Comparison of ENCODE assay signal across 31 cellular contexts in genomic region chr11:111236355-111236754, GRCh38. TPM values are rescaled to one million over a fixed set of nuclear protein-coding genes. Genes with fewer than 3 reads are reported as not detected.
A peak's percentile ranks its signal among the peaks of the same experiment; 100 is the strongest.
DNase-seq lines count a peak whose midpoint lies in the region; ATAC-seq, FAIRE-seq and TF ChIP-seq lines count a peak whose summit lies in the region.
"Had no signal": no experiment of that assay in that cellular context is flagged by ENCODE, and none has a peak within 500 bp of the region (broad histone marks: within the 10 kb centered on the region; RNA-seq: fewer than 3 reads in every experiment).

No MANE protein-coding gene starts in this region.

- H3K4me1 ChIP-seq in A549 = no peaks in the 10 kb centered on the region
- H3K4me1 ChIP-seq: breast epithelium, foreskin keratinocyte, heart left ventricle, uterus had no signal

- H4K20me1 ChIP-seq in SU-DHL-6 (ENCODE audit: low read depth, low read length) = no peaks in the 10 kb centered on the region

- TF ChIP-seq RAD21 in A549 (conservative IDR thresholded peaks at IDR 0.05 in 1 of 2, IDR thresholded peaks at IDR 0.05 in 1 of 2) = no peak

- TF ChIP-seq EP300 in A549 (IDR thresholded peaks at IDR 0.05) = no peak

- H3K4me3 Mint-ChIP-seq in CD4-positive, alpha-beta T cell = no peak overlapping the region
- H3K4me3 Mint-ChIP-seq in activated CD8-positive, alpha-beta T cell treated with anti-CD3 and anti-CD28 coated beads for 36 hours = no peak overlapping the region
- H3K4me3 Mint-ChIP-seq: activated T-helper 1 cell treated with anti-CD3 and anti-CD28 coated beads, Interleukin-12 subunit alpha, Interleukin-12 subunit beta, Interleukin-2, Interleukin-4 antibody, amounts not matched to agents 30 ng/mL and 10 ng/mL and 1 ng/mL, durations not matched to agents 14 hours and 24 hours and 36 hours had no signal

- no peaks in the 10 kb centered on the region for H3K9me2 ChIP-seq in SU-DHL-6 (replicated peaks; ENCODE audit: insufficient read depth, low read length)

- H3K79me2 ChIP-seq in SU-DHL-6 (ENCODE audit: insufficient read depth, low read length) = no peaks in the 10 kb centered on the region

- H3K27me3 Mint-ChIP-seq in CD4-positive, alpha-beta T cell = peaks cover 34% of the 10 kb centered on the region
- H3K27me3 Mint-ChIP-seq in activated CD8-positive, alpha-beta T cell treated with anti-CD3 and anti-CD28 coated beads for 36 hours = peaks cover 23% of the 10 kb centered on the region

- no peak overlapping the region for H3K27ac Mint-ChIP-seq in CD4-positive, alpha-beta T cell
- H3K27ac Mint-ChIP-seq in activated CD8-positive, alpha-beta T cell treated with anti-CD3 and anti-CD28 coated beads for 36 hours = no peak overlapping the region
- H3K27ac Mint-ChIP-seq: activated T-helper 1 cell treated with anti-CD3 and anti-CD28 coated beads, Interleukin-12 subunit alpha, Interleukin-12 subunit beta, Interleukin-2, Interleukin-4 antibody, amounts not matched to agents 30 ng/mL and 10 ng/mL and 1 ng/mL, durations not matched to agents 14 hours and 24 hours and 36 hours; progenitor cell of endocrine pancreas had no signal

- CTCF ChIA-PET in A549 (lab: Yijun Ruan, JAX) = no interaction called here
- CTCF ChIA-PET in CD4-positive, alpha-beta T cell (lab: Charles Lee) = no interaction called here
- CTCF ChIA-PET in activated CD8-positive, alpha-beta T cell treated with anti-CD3 and anti-CD28 coated beads for 36 hours (lab: Charles Lee) = no interaction called here

- POLR2A ChIA-PET in A549 (lab: Yijun Ruan, JAX) = no interaction called here
- POLR2A ChIA-PET in CD4-positive, alpha-beta T cell (lab: Charles Lee) = no interaction called here
- POLR2A ChIA-PET in activated CD8-positive, alpha-beta T cell treated with anti-CD3 and anti-CD28 coated beads for 36 hours (lab: Charles Lee) = no interaction called here

- ATAC-seq in A549 = no peak
- peak; percentile 72 for ATAC-seq in left colon
- no peak for ATAC-seq in CD4-positive, alpha-beta T cell (ENCODE audit: poor library complexity)
- ATAC-seq in activated CD8-positive, alpha-beta T cell treated with anti-CD3 and anti-CD28 coated beads for 36 hours = no peak
- ATAC-seq: foreskin keratinocyte, heart left ventricle, sciatic nerve had no signal

- DNase-seq in A549 (ENCODE audit: low read depth in 1 of 2, low spot score in 1 of 2) = no peak
- peak; percentile 76 for DNase-seq in NCI-H526 treated with DMSO at 0.1 percent for 48 hours (lab: John Stamatoyannopoulos, UW)
- DNase-seq in left colon = no peak
- DNase-seq in CD4-positive, alpha-beta T cell = no peak
- no peak for DNase-seq in NCI-H524 treated with DMSO at 0.1 percent for 48 hours (lab: John Stamatoyannopoulos, UW)
- DNase-seq in NAMALWA (ENCODE audit: low spot score) = no peak
- no peak for DNase-seq in activated CD8-positive, alpha-beta T cell treated with anti-CD3 and anti-CD28 coated beads for 36 hours
- DNase-seq: 8988T; activated CD4-positive, CD25-positive, alpha-beta regulatory T cell; activated naive CD4-positive, alpha-beta T cell treated with anti-CD3 and anti-CD28 coated beads, Interleukin-2, amount 50 U/mL, for 16 hours; amygdala; effector CD4-positive, alpha-beta T cell; foreskin keratinocyte; H7; heart left ventricle; mesendoderm; NCI-H1105 treated with DMSO at 0.1 percent for 48 hours; NCI-H2029; NCI-H2227 treated with DMSO at 0.1 percent for 48 hours; NCI-H82; Right ventricle myocardium superior; stimulated activated naive CD4-positive, alpha-beta T cell; uterus had no signal

- H3K4me1 Mint-ChIP-seq in CD4-positive, alpha-beta T cell (ENCODE audit: low read depth) = no peaks in the 10 kb centered on the region
- no peaks in the 10 kb centered on the region for H3K4me1 Mint-ChIP-seq in activated CD8-positive, alpha-beta T cell treated with anti-CD3 and anti-CD28 coated beads for 36 hours (ENCODE audit: low read depth)

- no peak overlapping the region for H2AFZ ChIP-seq in SU-DHL-6 (ENCODE audit: low read depth, low read length, severe bottlenecking)

- no peaks in the 10 kb centered on the region for H3F3A ChIP-seq in SU-DHL-6 (ENCODE audit: insufficient read depth)

- no peaks in the 10 kb centered on the region for H3K27me3 ChIP-seq in SU-DHL-6 (ENCODE audit: low read length)
- peaks cover 5% of the 10 kb centered on the region for H3K27me3 ChIP-seq in CD4-positive, alpha-beta T cell (ENCODE audit: control insufficient read depth, insufficient read depth, low read length)
- H3K27me3 ChIP-seq: breast epithelium, uterus had no signal

- H3K36me3 Mint-ChIP-seq in CD4-positive, alpha-beta T cell (ENCODE audit: low read depth) = no peaks in the 10 kb centered on the region
- no peaks in the 10 kb centered on the region for H3K36me3 Mint-ChIP-seq in activated CD8-positive, alpha-beta T cell treated with anti-CD3 and anti-CD28 coated beads for 36 hours (ENCODE audit: low read depth)

- no peak overlapping the region for H3K4me3 ChIP-seq in A549
- H3K4me3 ChIP-seq in SU-DHL-6 (ENCODE audit: insufficient read depth, low read length, poor library complexity, severe bottlenecking) = no peak overlapping the region
- H3K4me3 ChIP-seq: breast epithelium, heart left ventricle, uterus had no signal

- H3K36me3 ChIP-seq in SU-DHL-6 (ENCODE audit: low read length) = no peaks in the 10 kb centered on the region
- H3K36me3 ChIP-seq: breast epithelium, heart left ventricle, uterus had no signal

- H3K4me2 ChIP-seq in A549 (peak overlapping the region; percentile 21; the same call in 2 of the 3 replicates), SU-DHL-6 (ENCODE audit: low read depth, low read length, poor library complexity, severe bottlenecking) (peak overlapping the region; percentile 22)

- H3K9me3 Mint-ChIP-seq in CD4-positive, alpha-beta T cell = no peaks in the 10 kb centered on the region
- no peaks in the 10 kb centered on the region for H3K9me3 Mint-ChIP-seq in activated CD8-positive, alpha-beta T cell treated with anti-CD3 and anti-CD28 coated beads for 36 hours
- H3K9me3 Mint-ChIP-seq: activated T-helper 1 cell treated with anti-CD3 and anti-CD28 coated beads, Interleukin-12 subunit alpha, Interleukin-12 subunit beta, Interleukin-2, Interleukin-4 antibody, amounts not matched to agents 30 ng/mL and 10 ng/mL and 1 ng/mL, durations not matched to agents 14 hours and 24 hours and 36 hours had no signal

- TF ChIP-seq POLR2A in A549 (IDR thresholded peaks at IDR 0.05; ENCODE audit: low read length) = no peak

- no peak for FAIRE-seq in A549 (lab: Jason Lieb, UNC)
- FAIRE-seq: G401.6 had no signal

- H3K9ac ChIP-seq in SU-DHL-6 (ENCODE audit: low read length) = no peak overlapping the region

- TF ChIP-seq CTCF in A549 (IDR thresholded peaks at IDR 0.05) = no peak
- no peak for TF ChIP-seq CTCF in SU-DHL-6 (IDR thresholded peaks at IDR 0.05; ENCODE audit: insufficient read depth, low read length, poor library complexity, severe bottlenecking)
- TF ChIP-seq CTCF in CD4-positive, alpha-beta T cell (IDR thresholded peaks at IDR 0.05) = no peak
- no peak for TF ChIP-seq CTCF in activated CD8-positive, alpha-beta T cell treated with anti-CD3 and anti-CD28 coated beads for 36 hours (IDR thresholded peaks at IDR 0.05)

- 51% methylated on average over 2 of the region's 2 CpGs for WGBS in A549 (ENCODE audit: missing lambda C conversion rate)

- H3K9me3 ChIP-seq in A549 = no peaks in the 10 kb centered on the region
- no peaks in the 10 kb centered on the region for H3K9me3 ChIP-seq in SU-DHL-6 (ENCODE audit: insufficient read depth, low read length)
- H3K9me3 ChIP-seq in CD4-positive, alpha-beta T cell (ENCODE audit: control insufficient read depth, low read length) = no peaks in the 10 kb centered on the region
- H3K9me3 ChIP-seq: breast epithelium, heart left ventricle, uterus had no signal

- intact Hi-C loops in left colon (cut with DNase I, micrococcal nuclease) = loop anchor here in 1 of 2 donors (10.0 kb wide), 1 partner anchor 772 kb away; no protein-coding TSS in a partner anchor
- intact Hi-C loops in CD4-positive, alpha-beta T cell (cut with DNase I, micrococcal nuclease) = no loop called here
- intact Hi-C loops in activated CD8-positive, alpha-beta T cell treated with anti-CD3 and anti-CD28 coated beads for 36 hours (cut with micrococcal nuclease) = loop anchor here (10.0 kb wide), 1 partner anchor 752 kb away; no protein-coding TSS in a partner anchor

- no peak overlapping the region for H3K27ac ChIP-seq in A549
- H3K27ac ChIP-seq in SU-DHL-6 (ENCODE audit: low read depth, low read length) = no peak overlapping the region
- no peak overlapping the region for H3K27ac ChIP-seq in CD4-positive, alpha-beta T cell (ENCODE audit: low read depth, low read length)
- H3K27ac ChIP-seq: breast epithelium, epithelial cell of prostate, foreskin keratinocyte, heart left ventricle had no signal

TF ChIP-seq in A549, 52 proteins besides CTCF, POLR2A, EP300 and RAD21 (continues in another document):
- no peak for TF ChIP-seq CHD2 (IDR thresholded peaks at IDR 0.05; ENCODE audit: low read length, partially characterized antibody)
- no peak for TF ChIP-seq ESRRA (IDR thresholded peaks at IDR 0.05; ENCODE audit: borderline replicate concordance, low read length)
- no peak for TF ChIP-seq BHLHE40 (IDR thresholded peaks at IDR 0.05; ENCODE audit: low read depth, low read length)
- TF ChIP-seq ZSCAN20 (CRISPR knock-in tag; IDR thresholded peaks at IDR 0.05) = no peak
- TF ChIP-seq NPAS2 (CRISPR knock-in tag; IDR thresholded peaks at IDR 0.05; ENCODE audit: borderline replicate concordance) = no peak
- TF ChIP-seq HEYL (CRISPR knock-in tag; IDR thresholded peaks at IDR 0.05) = no peak
- TF ChIP-seq GATA3 (IDR thresholded peaks at IDR 0.05; ENCODE audit: borderline replicate concordance) = no peak
- no peak for TF ChIP-seq FOSB (CRISPR knock-in tag; IDR thresholded peaks at IDR 0.05)
- no peak for TF ChIP-seq SREBF2 (IDR thresholded peaks at IDR 0.05)
- no peak for TF ChIP-seq JUN (IDR thresholded peaks at IDR 0.05)
- TF ChIP-seq RNF2 (IDR thresholded peaks at IDR 0.05; ENCODE audit: borderline replicate concordance, low read depth) = no peak
- no peak for TF ChIP-seq HOXB5 (CRISPR knock-in tag; IDR thresholded peaks at IDR 0.05)
- TF ChIP-seq HES2 (IDR thresholded peaks at IDR 0.05) = no peak
- TF ChIP-seq CBX2 (IDR thresholded peaks at IDR 0.05; ENCODE audit: borderline replicate concordance, low read depth) = no peak

RNA-seq across cellular contexts. Expression of gene POU2AF2, which starts 9.2 kb away (rescaled TPM):
- polyA plus RNA-seq in A549 (2011; rRNA removed) (not detected in 2 replicates), A549 (2017; fragmentation: RNase III; extraction: RNeasy Plus Mini Kit Qiagen cat#74134 plus additional on column Dnase treatment) (not detected in 3 replicates)
- polyA plus RNA-seq in A549 (2012; cell fraction: cytosol; rRNA removed) = not detected in 2 replicates
- not detected in 2 replicates for polyA plus RNA-seq in A549 (2012; cell fraction: nucleus; rRNA removed)
- polyA minus RNA-seq in A549 (2011; rRNA and poly(A)+ RNA removed) = not detected in 2 replicates
- 1 to 10 TPM; 1.4 to 1.5 TPM for total RNA-seq in left colon
- not detected for total RNA-seq in CD4-positive, alpha-beta T cell
- not detected for total RNA-seq in activated CD8-positive, alpha-beta T cell treated with anti-CD3 and anti-CD28 coated beads for 36 hours
- total RNA-seq: activated T-helper 1 cell treated with anti-CD3 and anti-CD28 coated beads, Interleukin-12 subunit alpha, Interleukin-12 subunit beta, Interleukin-2, Interleukin-4 antibody, amounts not matched to agents 30 ng/mL and 10 ng/mL and 1 ng/mL, durations not matched to agents 14 hours and 24 hours and 36 hours; foreskin keratinocyte; H7; heart left ventricle; myocyte; progenitor cell of endocrine pancreas; Right ventricle myocardium superior; uterus had no signal
- polyA plus RNA-seq: foreskin keratinocyte, heart left ventricle had no signal
